In the genomic region with DNA sequence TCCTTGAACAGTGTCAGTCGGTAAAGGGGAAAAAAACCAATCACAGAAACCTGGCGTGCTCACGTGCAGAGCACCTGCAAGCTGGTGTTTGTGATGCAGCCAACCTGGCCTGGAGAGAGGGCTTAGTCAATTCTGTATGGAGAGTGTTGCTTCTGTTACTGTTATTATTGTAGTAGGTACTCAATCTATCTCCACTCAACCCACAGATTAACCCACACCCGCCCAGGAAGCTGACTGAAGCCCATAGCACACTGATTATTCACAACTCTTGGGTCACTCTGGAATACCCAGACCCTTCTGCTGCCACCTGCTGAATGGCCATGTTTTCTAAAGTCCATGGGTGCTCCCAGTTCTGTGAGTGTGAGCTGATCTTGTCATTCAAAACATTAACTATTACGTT, we compare ENCODE assay signal across 19 cellular contexts.
"Had no signal": no experiment of that assay in that cellular context is flagged by ENCODE, and none has a peak within 500 bp of the region (broad histone marks: within the 10 kb centered on the region; RNA-seq: fewer than 3 reads in every experiment).

No MANE protein-coding gene starts in this region.

- H3K27me3 ChIP-seq: dorsolateral prefrontal cortex, right atrium auricular region, suprapubic skin had no signal

- H3K4me2 ChIP-seq: hepatocyte had no signal

- ATAC-seq: left lobe of liver; natural killer cell; stimulated activated naive CD8-positive, alpha-beta T cell treated with anti-CD3 and anti-CD28 coated beads, Interleukin-15, Interleukin-2, amounts not matched to agents 100 U/mL and 50 U/mL, for 24 hours had no signal

- DNase-seq: activated CD4-positive, alpha-beta T cell treated with anti-CD3 and anti-CD28 coated beads, Interleukin-2, amount 50 U/mL, for 4 hours; activated CD4-positive, CD25-positive, alpha-beta regulatory T cell treated with anti-CD3 and anti-CD28 coated beads, Interleukin-2, amount 50 U/mL, for 72 hours; activated effector memory CD4-positive, alpha-beta T cell treated with Interleukin-2 at 50 U/mL for 16 hours; activated naive CD4-positive, alpha-beta T cell treated with anti-CD3 and anti-CD28 coated beads, Interleukin-2, amount 50 U/mL, for 16 hours; dorsolateral prefrontal cortex; endodermal cell; islet precursor cell; mesenchymal stem cell; natural killer cell; posterior cingulate gyrus; stimulated activated CD4-positive, alpha-beta T cell treated with anti-CD3 and anti-CD28 coated beads, Interleukin-4, amount 100 ng/mL, for 24 hours; stimulated activated naive CD8-positive, alpha-beta T cell treated with anti-CD3 and anti-CD28 coated beads, Interleukin-15, Interleukin-2, amounts not matched to agents 100 U/mL and 50 U/mL, for 24 hours; T1000; trophoblast cell had no signal

- H3K79me2 ChIP-seq: hepatocyte had no signal

- H2AFZ ChIP-seq: hepatocyte had no signal

- H3K36me3 ChIP-seq: right atrium auricular region, suprapubic skin had no signal

- H3K9me3 ChIP-seq: right atrium auricular region, suprapubic skin had no signal

- H3K4me1 ChIP-seq: right atrium auricular region, suprapubic skin had no signal

- H3K4me3 ChIP-seq: dorsolateral prefrontal cortex, hepatocyte, right atrium auricular region, skin epidermis, suprapubic skin had no signal

- H3K27ac ChIP-seq: dorsolateral prefrontal cortex, hepatocyte, right atrium auricular region, skin epidermis, suprapubic skin had no signal
